Comparison of ENCODE assay signal across 1 cellular context in the genomic region with DNA sequence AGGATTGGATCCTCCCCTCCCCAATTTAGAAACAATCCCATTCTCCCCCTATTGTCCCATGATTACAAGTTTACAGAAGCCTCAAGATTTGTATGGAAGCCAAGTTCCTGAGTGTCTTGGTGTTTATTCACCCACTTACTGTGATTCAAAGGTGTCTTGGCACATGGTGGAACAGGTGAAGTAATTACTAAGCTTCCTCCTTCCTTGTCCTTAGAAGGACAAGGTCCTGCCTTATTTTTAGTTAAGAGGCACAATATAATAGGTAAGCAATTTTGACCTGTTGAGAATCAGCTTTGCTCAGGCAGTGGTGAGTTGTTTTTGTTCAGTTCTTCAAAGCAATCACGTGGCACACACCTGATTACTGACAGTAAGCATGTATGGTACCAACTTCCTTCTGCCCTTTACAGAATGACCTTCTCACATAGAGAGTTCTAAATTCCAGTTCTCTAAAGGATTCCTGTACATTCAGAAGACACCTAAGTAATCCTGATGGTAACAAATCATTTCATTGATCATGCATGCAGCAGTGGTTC.
TF ChIP-seq lines count a peak whose summit lies in the region.

No MANE protein-coding gene starts in this region.

TF ChIP-seq in SK-N-SH treated with all-trans-retinoic acid at 6 μM for 48 hours, 23 proteins besides CTCF, POLR2A, EP300 and RAD21 (continued from another document):
- no peak for TF ChIP-seq TCF4 (CRISPR knock-in tag; IDR thresholded peaks at IDR 0.05; ENCODE audit: borderline replicate concordance)
- no peak for TF ChIP-seq CSDC2 (CRISPR knock-in tag; IDR thresholded peaks at IDR 0.05)
- no peak for TF ChIP-seq ESRRG (CRISPR knock-in tag; IDR thresholded peaks at IDR 0.05)
- no peak for TF ChIP-seq OSR1 (CRISPR knock-in tag; IDR thresholded peaks at IDR 0.05)
- TF ChIP-seq TSHZ2 (CRISPR knock-in tag; IDR thresholded peaks at IDR 0.05) = no peak
- TF ChIP-seq ARNTL (CRISPR knock-in tag; IDR thresholded peaks at IDR 0.05; ENCODE audit: borderline replicate concordance, low read depth) = no peak
- no peak for TF ChIP-seq PATZ1 (CRISPR knock-in tag; IDR thresholded peaks at IDR 0.05; ENCODE audit: borderline replicate concordance)
- TF ChIP-seq SNAI2 (CRISPR knock-in tag; IDR thresholded peaks at IDR 0.05) = no peak
- no peak for TF ChIP-seq TOX (CRISPR knock-in tag; IDR thresholded peaks at IDR 0.05; ENCODE audit: borderline replicate concordance)
